21 cellular contexts compared by ENCODE assay signal in the genomic region with DNA sequence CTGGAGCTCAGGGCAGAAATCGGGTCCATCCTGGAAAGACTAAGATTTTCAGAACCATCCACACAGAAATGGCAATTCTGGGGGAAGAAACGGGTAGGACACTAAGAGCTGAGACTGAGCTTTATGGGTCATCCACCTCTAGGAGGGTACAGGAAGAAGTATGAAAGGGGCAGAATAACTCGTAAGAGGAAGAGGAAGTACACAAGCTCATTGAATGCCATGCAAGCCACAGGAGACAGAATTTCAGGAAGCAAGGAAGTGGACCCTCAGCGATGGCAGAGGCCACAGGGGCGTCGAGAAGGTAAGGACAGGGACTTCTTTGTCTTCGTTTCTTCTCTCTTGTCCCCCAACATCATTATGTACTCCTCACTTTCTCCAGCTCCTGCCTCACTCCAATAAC.
DNase-seq lines count a peak whose midpoint lies in the region; ATAC-seq, FAIRE-seq and TF ChIP-seq lines count a peak whose summit lies in the region.
"Had no signal": no experiment of that assay in that cellular context is flagged by ENCODE, and none has a peak within 500 bp of the region (broad histone marks: within the 10 kb centered on the region; RNA-seq: fewer than 3 reads in every experiment).

No MANE protein-coding gene starts in this region.

- H3K9ac ChIP-seq in HepG2 (ENCODE audit: insufficient read depth, low read depth, low read length) (no peak overlapping the region), K562 (ENCODE audit: insufficient read depth in 1 of 2, low read depth in 2 of 2, low read length in 2 of 2) (no peak overlapping the region)

- H3K27me3 ChIP-seq in right lobe of liver: no peaks in the 10 kb centered on the region
- H3K27me3 ChIP-seq in HepG2 (ENCODE audit: control insufficient read depth in 1 of 2, insufficient read depth in 2 of 2, low read length in 2 of 2): no peaks in the 10 kb centered on the region
- H3K27me3 ChIP-seq in K562 (ENCODE audit: control insufficient read depth in 2 of 2, insufficient read depth in 2 of 2, low read length in 2 of 2): no peaks in the 10 kb centered on the region
- H3K27me3 ChIP-seq in thymus (ENCODE audit: control insufficient read depth, insufficient read depth): no peaks in the 10 kb centered on the region
- H3K27me3 ChIP-seq in spleen (replicated peaks in 1 of 7): no peaks in the 10 kb centered on the region
- H3K27me3 ChIP-seq: ascending aorta had no signal

- H3K36me3 ChIP-seq in right lobe of liver (no peaks in the 10 kb centered on the region), HepG2 (replicated peaks in 1 of 2; ENCODE audit: control insufficient read depth in 1 of 2, insufficient read depth in 2 of 2, low read length in 2 of 2) (peaks cover 0 to 8% of the 10 kb centered on the region in 2 experiments; a peak in 3 of 5 replicates), K562 (ENCODE audit: control insufficient read depth, insufficient read depth, low read length) (no peaks in the 10 kb centered on the region), thymus (ENCODE audit: control insufficient read depth, insufficient read depth) (no peaks in the 10 kb centered on the region), spleen (peaks cover 0 to under 1% (median 0%) of the 10 kb centered on the region in 6 donors)
- H3K36me3 ChIP-seq: ascending aorta had no signal

- no peaks in the 10 kb centered on the region for H3K79me2 ChIP-seq in HepG2 (ENCODE audit: insufficient read depth, low read length)
- no peaks in the 10 kb centered on the region for H3K79me2 ChIP-seq in K562 (ENCODE audit: control insufficient read depth, insufficient read depth, low read length)

- FAIRE-seq in HepG2 (lab: Jason Lieb, UNC): no peak
- FAIRE-seq in K562 (lab: Jason Lieb, UNC): no peak
- FAIRE-seq: urothelium cell line had no signal

- ATAC-seq in right lobe of liver (peak in 3 of 4 donors; percentile 23 to 54 (median 43)), HepG2 (no peak), K562 (no peak), HG03565 (IDR thresholded peaks at IDR 0.05; ENCODE audit: unreplicated experiment) (no peak)
- ATAC-seq: activated CD4-positive, CD25-positive, alpha-beta regulatory T cell treated with anti-CD3 and anti-CD28 coated beads, Interleukin-2, amount 50 U/mL, for 24 hours; sciatic nerve had no signal

- intact Hi-C loops in right lobe of liver (cut with DNase I) (no loop called here), HepG2 (cut with micrococcal nuclease; ENCODE audit: unreplicated experiment) (no loop called here), K562 (cut with micrococcal nuclease) (no loop called here), spleen (cut with DNase I; ENCODE audit: low total_unique reads) (no loop called here)

- TF ChIP-seq CTCF in right lobe of liver (IDR thresholded peaks at IDR 0.05) (no peak), HepG2 (CRISPR knock-in tag; IDR thresholded peaks at IDR 0.05) (no peak), K562 (IDR thresholded peaks at IDR 0.05 in 2 of 3, conservative IDR thresholded peaks at IDR 0.05 in 1 of 3; ENCODE audit: insufficient read depth in 2 of 3, low read depth in 1 of 3, low read length in 3 of 3) (no peak), spleen (IDR thresholded peaks at IDR 0.05 in 8 of 11, conservative IDR thresholded peaks at IDR 0.05 in 3 of 11) (no peak)

- POLR2A ChIA-PET in HepG2 (lab: Yijun Ruan, JAX) (no interaction called here), K562 (lab: Yijun Ruan, JAX) (interaction anchor here (0.9 to 1.6 kb wide), 4 partner anchors 10 to 143 kb away, joined by 3 to 5 read pairs (median 4); no protein-coding TSS in a partner anchor)

- H3K4me2 ChIP-seq in HepG2 (ENCODE audit: low read depth, low read length): no peak overlapping the region
- no peak overlapping the region for H3K4me2 ChIP-seq in K562 (ENCODE audit: insufficient read depth, low read length)

- TF ChIP-seq EP300 in HepG2 (IDR thresholded peaks at IDR 0.05; ENCODE audit: low read depth in 2 of 2, low read length in 2 of 2) (no peak), HepG2 (CRISPR knock-in tag; IDR thresholded peaks at IDR 0.05; ENCODE audit: borderline replicate concordance) (no peak), K562 (IDR thresholded peaks at IDR 0.05; ENCODE audit: low read length) (no peak)

- H3K27ac ChIP-seq in right lobe of liver (no peak overlapping the region), HepG2 (ENCODE audit: extremely low read length, insufficient read depth, low read length) (no peak overlapping the region), K562 (ENCODE audit: extremely low read depth, low read depth, low read length) (no peak overlapping the region), thymus (ENCODE audit: low read depth) (peak overlapping the region; percentile 46), spleen (peak overlapping the region in 3 of 8 donors; percentile 18 to 31 (median 29))
- H3K27ac ChIP-seq: coronary artery, epithelial cell of prostate had no signal

- H4K20me1 ChIP-seq in HepG2 (ENCODE audit: insufficient read depth, low read length): no peaks in the 10 kb centered on the region
- H4K20me1 ChIP-seq in K562 (replicated peaks; ENCODE audit: control insufficient read depth, insufficient read depth, low read length): no peaks in the 10 kb centered on the region

- in situ Hi-C loops in HepG2 (cut with HindIII; ENCODE audit: extremely low pct_ligation_motif_present, low pct_unique_long_range_greater_than_20kb): no loop called here
- in situ Hi-C loops in K562 (cut with MboI): no loop called here

- no peaks in the 10 kb centered on the region for H3K9me3 ChIP-seq in right lobe of liver
- no peaks in the 10 kb centered on the region for H3K9me3 ChIP-seq in HepG2 (ENCODE audit: low read length)
- H3K9me3 ChIP-seq in K562 (replicated peaks; ENCODE audit: control insufficient read depth, insufficient read depth, low read depth, low read length): no peaks in the 10 kb centered on the region
- H3K9me3 ChIP-seq in thymus (ENCODE audit: control insufficient read depth): no peaks in the 10 kb centered on the region
- H3K9me3 ChIP-seq in spleen: no peaks in the 10 kb centered on the region
- H3K9me3 ChIP-seq: ascending aorta had no signal

- no peak for TF ChIP-seq RAD21 in HepG2 (CRISPR knock-in tag; IDR thresholded peaks at IDR 0.05)
- no peak for TF ChIP-seq RAD21 in K562 (CRISPR knock-in tag; conservative IDR thresholded peaks at IDR 0.05 in 1 of 2, IDR thresholded peaks at IDR 0.05 in 1 of 2)

- no peaks in the 10 kb centered on the region for H3K4me1 ChIP-seq in right lobe of liver
- H3K4me1 ChIP-seq in HepG2 (ENCODE audit: insufficient read depth, low read length): no peaks in the 10 kb centered on the region
- no peaks in the 10 kb centered on the region for H3K4me1 ChIP-seq in K562 (replicated peaks in 1 of 2; ENCODE audit: control insufficient read depth in 2 of 2, insufficient read depth in 2 of 2, low read length in 2 of 2)
- peaks cover 3% of the 10 kb centered on the region for H3K4me1 ChIP-seq in thymus (ENCODE audit: control insufficient read depth, insufficient read depth, low read length)
- peaks cover 6 to 45% (median 28%) of the 10 kb centered on the region in 6 donors for H3K4me1 ChIP-seq in spleen

- no TSS peak for BruUV-seq in HepG2 (replicated peaks; lab: Mats Ljungman, UMichigan)
- BruUV-seq in K562 (replicated peaks; lab: Mats Ljungman, UMichigan): no TSS peak

- CTCF ChIA-PET in HepG2 (lab: Yijun Ruan, JAX; ENCODE audit: low intra/inter-chr PET ratio, low total read pairs) (no interaction called here), K562 (lab: Yijun Ruan, JAX; ENCODE audit: low intra/inter-chr PET ratio) (no interaction called here)

- 55% methylated on average over 6 of the region's 7 CpGs for WGBS in right lobe of liver (ENCODE audit: insufficient coverage, low coverage, low lambda C conversion rate, missing lambda C conversion rate)
- WGBS in HepG2 (ENCODE audit: low lambda C conversion rate): 96% methylated on average over 7 of the region's 7 CpGs
- WGBS in K562 (ENCODE audit: insufficient coverage, low coverage, missing lambda C conversion rate): 66% methylated on average over 7 of the region's 7 CpGs
- WGBS in thymus: 79% methylated on average over 7 of the region's 7 CpGs
- WGBS in spleen, 5 donors: 46 to 59% (median 49%) methylated on average over 7 of the region's 7 CpGs

- TF ChIP-seq POLR2A in right lobe of liver (IDR thresholded peaks at IDR 0.05) (no peak), HepG2 (IDR thresholded peaks at IDR 0.05; ENCODE audit: insufficient read depth in 1 of 2, low read depth in 2 of 2, low read length in 2 of 2) (no peak), K562 (conservative IDR thresholded peaks at IDR 0.05) (no peak), spleen (IDR thresholded peaks at IDR 0.05) (no peak)

- no peaks in the 10 kb centered on the region for H3K9me1 ChIP-seq in K562 (ENCODE audit: control insufficient read depth, insufficient read depth, low read length)

- DNase-seq in right lobe of liver: no peak
- no peak for DNase-seq in HepG2 (ENCODE audit: low spot score)
- DNase-seq in NOMO-1 treated with DMSO at 0.1 percent for 48 hours (lab: John Stamatoyannopoulos, UW; ENCODE audit: unreplicated experiment): peak; percentile 57
- no peak for DNase-seq in K562 (ENCODE audit: extremely low read depth in 1 of 4, low spot score in 3 of 4)
- DNase-seq in C1 segment of cervical spinal cord (lab: John Stamatoyannopoulos, UW): no peak
- DNase-seq in spleen: no peak
- DNase-seq: DMS79; IMR-90; NCI-H1417 treated with DMSO at 0.1 percent for 48 hours; NCI-H446; nucleus accumbens; stimulated activated CD4-positive, alpha-beta T cell treated with anti-CD3 and anti-CD28 coated beads, Interleukin-2, amount 100 ng/mL, for 48 hours; stimulated activated CD8-positive, alpha-beta memory T cell treated with anti-CD3 and anti-CD28 coated beads, Interleukin-4, amount 100 ng/mL, for 48 hours had no signal

- H3K4me3 ChIP-seq in right lobe of liver (no peak overlapping the region), HepG2 (replicated peaks in 1 of 3; ENCODE audit: insufficient read depth in 1 of 3, low read depth in 2 of 3, low read length in 3 of 3) (no peak overlapping the region), K562 (no peak overlapping the region), thymus (ENCODE audit: low read length) (no peak overlapping the region), spleen (no peak overlapping the region)
- H3K4me3 ChIP-seq: ascending aorta, coronary artery had no signal

- no peak overlapping the region for H2AFZ ChIP-seq in HepG2 (ENCODE audit: low read length)
- H2AFZ ChIP-seq in K562 (ENCODE audit: low read depth, low read length): no peak overlapping the region

TF ChIP-seq in K562, 482 proteins besides CTCF, POLR2A, EP300 and RAD21:
- TF ChIP-seq ZNF165 (CRISPR knock-in tag; IDR thresholded peaks at IDR 0.05; ENCODE audit: borderline replicate concordance) (no peak), SPI1 (IDR thresholded peaks at IDR 0.05; ENCODE audit: borderline replicate concordance, low read depth, low read length) (0 out of 2 replicates have a peak, but pooled peaks have one; percentile 20)

Comparison
In these comparisons a context has a peak if more than half of its experiments do, and no peak if none do; other contexts are left out.
1. ATAC-seq: peak in right lobe of liver (3 of 4); none in HepG2 (single experiment), K562 (single experiment) and HG03565 (single experiment).